ENCODE assay signal across 23 cellular contexts in the genomic region with DNA sequence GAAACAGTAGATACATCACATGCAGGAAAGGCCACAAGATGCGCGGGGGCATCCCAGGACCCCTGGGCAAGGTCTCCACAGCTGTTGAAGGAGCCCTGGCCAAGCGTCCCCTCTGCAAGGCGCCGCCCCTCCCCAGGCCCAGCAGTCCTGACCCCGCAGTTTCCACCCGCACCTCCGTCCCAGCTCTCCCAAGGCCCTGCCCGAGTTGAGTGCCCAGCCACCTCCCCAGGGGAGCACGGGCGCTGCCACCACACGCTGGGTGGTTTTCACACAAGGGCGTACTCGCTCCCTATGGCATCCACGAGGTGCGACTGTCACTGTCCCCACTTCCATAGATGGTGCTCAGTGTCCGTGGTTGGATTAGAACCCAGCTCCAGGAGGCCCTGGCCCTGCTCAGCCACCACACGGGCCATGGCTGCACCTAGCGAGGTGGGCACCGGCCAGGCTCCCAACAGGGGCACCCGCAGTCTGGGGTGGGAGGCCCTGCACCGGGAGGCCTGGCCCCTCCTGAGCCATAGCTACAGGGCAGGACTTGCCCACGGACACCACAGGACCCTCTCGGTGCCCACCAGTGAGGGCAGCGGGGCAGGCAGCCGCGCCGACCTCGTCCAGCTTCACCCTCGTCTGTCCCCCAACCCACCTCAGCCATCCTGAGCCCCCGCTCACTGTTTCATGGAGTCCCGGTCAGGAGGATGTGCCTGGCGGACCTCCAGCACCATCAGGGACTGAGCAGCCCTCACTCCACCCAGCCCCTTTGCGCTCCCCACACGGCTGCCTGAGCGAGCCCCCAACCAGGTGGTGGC.
"Had no signal": no experiment of that assay in that cellular context is flagged by ENCODE, and none has a peak within 500 bp of the region (broad histone marks: within the 10 kb centered on the region; RNA-seq: fewer than 3 reads in every experiment).

No MANE protein-coding gene starts in this region.

- H3K36me3 ChIP-seq: brain microvascular endothelial cell, suprapubic skin, transverse colon, uterus had no signal

- DNase-seq: activated CD4-positive, alpha-beta T cell treated with anti-CD3 and anti-CD28 coated beads for 48 hours; activated CD8-positive, alpha-beta T cell treated with anti-CD3 and anti-CD28 coated beads, Interleukin-2, amount 10 ng/mL, durations not matched to agents 7 days and 5 days; activated naive CD4-positive, alpha-beta T cell treated with anti-CD3 and anti-CD28 coated beads for 36 hours; activated naive CD8-positive, alpha-beta T cell treated with anti-CD3 and anti-CD28 coated beads, Interleukin-2, amount 50 U/mL, for 24 hours; activated T-cell treated with anti-CD3 and anti-CD28 coated beads, Interleukin-2, amount 50 U/mL, for 24 hours; anterior cingulate cortex; brain microvascular endothelial cell; effector CD8-positive, alpha-beta T cell; left colon; mammary epithelial cell; midbrain; SK-N-SH; stimulated activated CD4-positive, alpha-beta T cell treated with anti-CD3 and anti-CD28 coated beads, Interleukin-12 subunit alpha, Interleukin-12 subunit beta, amount 100 ng/mL, for 4 hours; stimulated activated CD4-positive, alpha-beta T cell treated with anti-CD3 and anti-CD28 coated beads, Interleukin-2, amount 100 ng/mL, for 24 hours; stimulated activated naive CD8-positive, alpha-beta T cell treated with anti-CD3 and anti-CD28 coated beads, Interleukin-15, amount 100 ng/mL, for 72 hours; T-cell; transverse colon; uterus had no signal

- H3K9me3 Mint-ChIP-seq: activated naive CD4-positive, alpha-beta T cell treated with anti-CD3 and anti-CD28 coated beads for 36 hours; activated naive CD8-positive, alpha-beta T cell treated with anti-CD3 and anti-CD28 coated beads, Interleukin-2, amount 50 U/mL, for 24 hours; activated T-cell treated with anti-CD3 and anti-CD28 coated beads, Interleukin-2, amount 50 U/mL, for 24 hours; activated T-helper 2 cell treated with anti-CD3 and anti-CD28 coated beads, Interferon-gamma antibody, Interleukin-2, Interleukin-4, amounts not matched to agents 10 μg/mL and 5 μg/mL and 100 μg/mL, durations not matched to agents 14 hours and 24 hours and 36 hours; stimulated activated naive CD8-positive, alpha-beta T cell treated with anti-CD3 and anti-CD28 coated beads, Interleukin-15, amount 100 ng/mL, for 72 hours; T-cell; WTC11 had no signal

- H3K4me1 ChIP-seq: suprapubic skin, transverse colon, uterus had no signal

- H3K36me3 Mint-ChIP-seq: T-cell had no signal

- H3K27ac ChIP-seq: brain microvascular endothelial cell, hepatocyte, suprapubic skin, transverse colon, uterus had no signal

- H3K4me1 Mint-ChIP-seq: activated naive CD8-positive, alpha-beta T cell treated with anti-CD3 and anti-CD28 coated beads, Interleukin-2, amount 50 U/mL, for 24 hours; stimulated activated naive CD8-positive, alpha-beta T cell treated with anti-CD3 and anti-CD28 coated beads, Interleukin-15, amount 100 ng/mL, for 72 hours; T-cell; WTC11 had no signal

- H3K27me3 ChIP-seq: brain microvascular endothelial cell, hepatocyte, uterus had no signal

- H3K4me3 Mint-ChIP-seq: activated CD8-positive, alpha-beta T cell treated with anti-CD3 and anti-CD28 coated beads, Interleukin-2, amount 10 ng/mL, durations not matched to agents 7 days and 5 days; activated naive CD4-positive, alpha-beta T cell treated with anti-CD3 and anti-CD28 coated beads for 36 hours; activated naive CD8-positive, alpha-beta T cell treated with anti-CD3 and anti-CD28 coated beads, Interleukin-2, amount 50 U/mL, for 24 hours; activated T-cell treated with anti-CD3 and anti-CD28 coated beads, Interleukin-2, amount 50 U/mL, for 24 hours; stimulated activated naive CD8-positive, alpha-beta T cell treated with anti-CD3 and anti-CD28 coated beads, Interleukin-15, amount 100 ng/mL, for 72 hours; T-cell; WTC11 had no signal

- ATAC-seq: activated CD8-positive, alpha-beta T cell treated with anti-CD3 and anti-CD28 coated beads, Interleukin-2, amount 10 ng/mL, durations not matched to agents 7 days and 5 days; activated naive CD8-positive, alpha-beta T cell treated with anti-CD3 and anti-CD28 coated beads, Interleukin-2, amount 50 U/mL, for 24 hours; esophagus mucosa; left colon; stimulated activated naive CD8-positive, alpha-beta T cell treated with anti-CD3 and anti-CD28 coated beads, Interleukin-15, amount 100 ng/mL, for 72 hours; T-cell; WTC11 had no signal

- H3K4me3 ChIP-seq: hepatocyte, suprapubic skin, transverse colon, uterus had no signal

- H3K27me3 Mint-ChIP-seq: activated T-cell treated with anti-CD3 and anti-CD28 coated beads, Interleukin-2, amount 50 U/mL, for 24 hours; stimulated activated naive CD8-positive, alpha-beta T cell treated with anti-CD3 and anti-CD28 coated beads, Interleukin-15, amount 100 ng/mL, for 72 hours had no signal

- H3K9me3 ChIP-seq: SK-N-SH, suprapubic skin, transverse colon, uterus had no signal

- H3K27ac Mint-ChIP-seq: activated CD8-positive, alpha-beta T cell treated with anti-CD3 and anti-CD28 coated beads, Interleukin-2, amount 10 ng/mL, durations not matched to agents 7 days and 5 days; activated naive CD4-positive, alpha-beta T cell treated with anti-CD3 and anti-CD28 coated beads for 36 hours; activated naive CD8-positive, alpha-beta T cell treated with anti-CD3 and anti-CD28 coated beads, Interleukin-2, amount 50 U/mL, for 24 hours; activated T-cell treated with anti-CD3 and anti-CD28 coated beads, Interleukin-2, amount 50 U/mL, for 24 hours; activated T-helper 2 cell treated with anti-CD3 and anti-CD28 coated beads, Interferon-gamma antibody, Interleukin-2, Interleukin-4, amounts not matched to agents 10 μg/mL and 5 μg/mL and 100 μg/mL, durations not matched to agents 14 hours and 24 hours and 36 hours; stimulated activated naive CD8-positive, alpha-beta T cell treated with anti-CD3 and anti-CD28 coated beads, Interleukin-15, amount 100 ng/mL, for 72 hours; T-cell; WTC11 had no signal
